8 cellular contexts compared by ENCODE assay signal in the genomic region with DNA sequence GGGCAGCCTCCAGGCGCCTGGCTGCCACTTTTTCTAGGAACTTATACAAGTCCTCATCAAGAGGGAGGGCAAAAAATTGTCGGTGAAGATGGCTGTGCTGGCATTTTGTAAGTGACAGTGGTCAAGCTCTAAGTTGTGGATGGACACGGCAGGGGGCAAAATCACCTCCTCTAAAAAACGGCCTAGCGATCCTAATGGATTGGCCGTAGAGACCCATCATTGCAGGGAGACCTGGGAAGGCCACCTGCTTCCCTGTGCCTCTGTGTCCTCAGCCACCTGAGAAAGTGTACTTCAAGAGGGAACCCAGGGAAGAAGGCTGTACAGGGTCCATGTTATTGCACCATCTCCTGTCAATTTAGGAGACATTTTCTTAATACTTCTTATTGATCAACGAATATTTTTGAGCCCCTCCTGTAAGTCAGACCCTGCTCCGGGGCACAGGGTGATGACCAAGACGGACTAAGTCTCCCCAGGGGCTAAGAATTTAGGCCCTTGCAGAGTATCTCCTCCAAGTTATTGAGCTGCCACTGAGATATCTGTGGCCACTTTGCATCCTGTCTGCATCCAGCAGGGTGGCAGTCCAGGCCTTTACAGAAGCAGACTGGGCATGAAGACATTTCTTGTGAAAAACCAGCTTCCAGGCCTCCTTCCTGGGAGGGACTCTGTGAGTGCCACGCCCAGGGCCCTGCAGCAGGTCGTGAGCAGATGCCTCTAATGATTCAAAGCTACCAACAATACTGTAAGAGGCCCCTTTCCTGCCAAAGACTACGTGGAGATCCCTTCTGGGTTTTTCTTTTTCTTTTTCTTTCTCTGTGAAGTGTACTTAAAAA. TPM values are rescaled to one million over a fixed set of nuclear protein-coding genes. Genes with fewer than 3 reads are reported as not detected.
DNase-seq lines count a peak whose midpoint lies in the region; ATAC-seq and TF ChIP-seq lines count a peak whose summit lies in the region.

No MANE protein-coding gene starts in this region.

- H3K79me1 ChIP-seq in mesendoderm (ENCODE audit: low read length) = no peaks in the 10 kb centered on the region

- intact Hi-C loops in upper lobe of right lung (cut with DNase I) = no loop called here
- intact Hi-C loops in posterior cingulate gyrus (cut with DNase I) = no loop called here

- peaks cover 10% of the 10 kb centered on the region for H3K4me1 ChIP-seq in mesendoderm (ENCODE audit: control insufficient read depth, low read depth, low read length)
- peaks cover 59% of the 10 kb centered on the region for H3K4me1 ChIP-seq in upper lobe of right lung

- no CpG with 5 or more reads among the region's 12 CpGs for WGBS in mesendoderm (ENCODE audit: extremely low coverage, insufficient coverage, low lambda C conversion rate)

- peak overlapping the region; percentile 75 for H3K4me3 Mint-ChIP-seq in activated naive CD8-positive, alpha-beta T cell

- peaks cover 31% of the 10 kb centered on the region for H3K4me1 Mint-ChIP-seq in activated naive CD8-positive, alpha-beta T cell (ENCODE audit: low read depth)

- no peak overlapping the region for H3K23ac ChIP-seq in mesendoderm (ENCODE audit: low read length)

- no peak overlapping the region for H2BK5ac ChIP-seq in mesendoderm (ENCODE audit: low read length)

- DNase-seq in DMS53 (lab: John Stamatoyannopoulos, UW) (peak; percentile 46), DMS53 treated with DMSO at 0.1 percent for 48 hours (lab: John Stamatoyannopoulos, UW; ENCODE audit: unreplicated experiment) (no peak), NOMO-1 (lab: John Stamatoyannopoulos, UW; ENCODE audit: unreplicated experiment in 2 of 2) (peak; percentile 56 to 74), mesendoderm (no peak), upper lobe of right lung (peak; percentile 74), middle frontal gyrus (ENCODE audit: extremely low spot score, low spot score) (no peak), posterior cingulate gyrus (no peak)

- no peaks in the 10 kb centered on the region for H3K36me3 Mint-ChIP-seq in activated naive CD8-positive, alpha-beta T cell

- peak overlapping the region; percentile 35 for H3K18ac ChIP-seq in mesendoderm (ENCODE audit: low read length)

- no peak overlapping the region for H3K27ac ChIP-seq in mesendoderm (ENCODE audit: low read depth, low read length)
- H3K27ac ChIP-seq in upper lobe of right lung = peak overlapping the region; percentile 94

- no peak overlapping the region for H4K5ac ChIP-seq in mesendoderm (ENCODE audit: low read length)

- H3K27me3 Mint-ChIP-seq in activated naive CD8-positive, alpha-beta T cell = no peaks in the 10 kb centered on the region

- H3K56ac ChIP-seq in mesendoderm (ENCODE audit: low read length) = peak overlapping the region; percentile 57

- no peaks in the 10 kb centered on the region for H3K36me3 ChIP-seq in mesendoderm (ENCODE audit: control insufficient read depth, insufficient read depth, low read length)
- H3K36me3 ChIP-seq in upper lobe of right lung = no peaks in the 10 kb centered on the region

- H2BK120ac ChIP-seq in mesendoderm (ENCODE audit: low read depth, low read length) = no peak overlapping the region

- ATAC-seq in upper lobe of right lung = no peak

- no peaks in the 10 kb centered on the region for H3K79me2 ChIP-seq in mesendoderm (ENCODE audit: control insufficient read depth, insufficient read depth, low read length)

- H2BK15ac ChIP-seq in mesendoderm (replicated peaks; ENCODE audit: low read depth) = no peak overlapping the region

- H3K9me3 ChIP-seq in upper lobe of right lung = no peaks in the 10 kb centered on the region

- H4K8ac ChIP-seq in mesendoderm (ENCODE audit: low read depth, low read length) = no peak overlapping the region

- no peak for TF ChIP-seq CTCF in upper lobe of right lung (IDR thresholded peaks at IDR 0.05)

- H3K27ac Mint-ChIP-seq in activated naive CD8-positive, alpha-beta T cell = peak overlapping the region; percentile 92

- no peak overlapping the region for H3K4ac ChIP-seq in mesendoderm (ENCODE audit: low read depth, low read length)

- no peak overlapping the region for H3K4me2 ChIP-seq in mesendoderm (ENCODE audit: low read length)

- H3K9ac ChIP-seq in mesendoderm (ENCODE audit: low read length) = no peak overlapping the region

- H3K27me3 ChIP-seq in mesendoderm (ENCODE audit: insufficient read depth, low read length, poor library complexity) (no peaks in the 10 kb centered on the region), upper lobe of right lung (no peaks in the 10 kb centered on the region)

- no peak overlapping the region for H3K4me3 ChIP-seq in mesendoderm (ENCODE audit: low read length)
- H3K4me3 ChIP-seq in upper lobe of right lung = no peak overlapping the region

- H3K9me3 Mint-ChIP-seq in activated naive CD8-positive, alpha-beta T cell (ENCODE audit: low read depth) = no peaks in the 10 kb centered on the region

- H2AK5ac ChIP-seq in mesendoderm (ENCODE audit: low read length) = no peak overlapping the region

RNA-seq across cellular contexts. Expression of a gene that starts 40.5 kb away (rescaled TPM):
- 410 TPM for polyA plus RNA-seq in mesendoderm (2013, experiment 1 of 2)
- 407 TPM for polyA plus RNA-seq in mesendoderm (2013, experiment 2 of 2)
- 157 TPM for total RNA-seq in upper lobe of right lung

Comparison
In these comparisons a context has a peak if more than half of its experiments do, and no peak if none do; other contexts are left out.
1. DNase-seq: peak in DMS53 (single experiment), NOMO-1 (2 of 2) and upper lobe of right lung (single experiment); none in DMS53 treated with DMSO at 0.1 percent for 48 hours (single experiment), mesendoderm (single experiment), middle frontal gyrus (single experiment) and posterior cingulate gyrus (0 of 10).